Comparison of ENCODE assay signal across 17 cellular contexts in the genomic region with DNA sequence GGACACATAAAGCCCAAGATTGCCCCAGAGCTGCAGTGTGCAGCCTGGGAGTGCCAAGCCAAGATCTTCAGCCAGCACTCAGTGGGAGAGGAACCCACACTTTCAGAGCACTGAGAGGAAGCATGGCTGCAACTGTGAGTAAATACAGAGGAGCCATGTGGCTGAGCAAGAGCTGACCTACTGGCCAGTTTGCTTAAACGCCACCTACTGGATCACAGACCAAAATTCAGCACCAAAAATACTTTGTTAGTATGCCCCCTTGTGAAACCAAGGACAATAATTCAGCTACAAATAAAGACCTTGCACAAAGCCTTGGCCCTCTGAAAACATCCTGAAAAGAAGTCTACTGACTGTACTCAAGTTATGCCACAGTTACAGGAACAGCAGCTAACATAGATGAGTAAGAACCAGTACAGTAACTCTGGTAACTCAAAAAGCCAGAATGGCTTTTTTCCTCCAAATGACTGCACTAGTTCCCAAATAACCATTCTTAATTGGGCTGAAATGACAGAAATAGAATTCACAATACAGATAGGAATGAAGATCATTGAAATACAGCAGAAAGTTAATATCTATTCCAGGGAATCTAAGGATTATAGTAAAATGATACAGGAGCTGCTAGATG. TPM values are rescaled to one million over a fixed set of nuclear protein-coding genes. Genes with fewer than 3 reads are reported as not detected.
DNase-seq lines count a peak whose midpoint lies in the region; ATAC-seq, FAIRE-seq and TF ChIP-seq lines count a peak whose summit lies in the region.
"Had no signal": no experiment of that assay in that cellular context is flagged by ENCODE, and none has a peak within 500 bp of the region (broad histone marks: within the 10 kb centered on the region; RNA-seq: fewer than 3 reads in every experiment).

No MANE protein-coding gene starts in this region.

- no peaks in the 10 kb centered on the region for H3F3A ChIP-seq in SU-DHL-6 (ENCODE audit: insufficient read depth)

- H3K79me2 ChIP-seq in SU-DHL-6 (ENCODE audit: insufficient read depth, low read length): no peaks in the 10 kb centered on the region

- no peaks in the 10 kb centered on the region for H4K20me1 ChIP-seq in SU-DHL-6 (ENCODE audit: low read depth, low read length)

- H3K4me1 ChIP-seq in lower lobe of right lung: no peaks in the 10 kb centered on the region

- intact Hi-C loops in lower lobe of right lung (cut with DNase I): no loop called here

- H3K27me3 ChIP-seq in SU-DHL-6 (ENCODE audit: low read length): no peaks in the 10 kb centered on the region
- H3K27me3 ChIP-seq in lower lobe of right lung (ENCODE audit: low read depth): no peaks in the 10 kb centered on the region
- H3K27me3 ChIP-seq: brain microvascular endothelial cell had no signal

- DNase-seq in CMK (ENCODE audit: low read depth): peak; percentile 0
- DNase-seq in NAMALWA (ENCODE audit: low spot score): peak; percentile 51
- DNase-seq in NCI-H1417 treated with DMSO at 0.1 percent for 48 hours (lab: John Stamatoyannopoulos, UW): no peak
- no peak for DNase-seq in HuH-7.5 (ENCODE audit: low spot score)
- no peak for DNase-seq in frontal cortex (ENCODE audit: low spot score in 2 of 2)
- DNase-seq in lower lobe of right lung: no peak
- DNase-seq: activated B cell treated with CpG ODN at 0.5 μM for 24 hours; activated CD8-positive, alpha-beta memory T cell treated with anti-CD3 and anti-CD28 coated beads, Interleukin-2, amount 50 U/mL, for 4 hours; brain microvascular endothelial cell; GF-D8; NCI-H524 treated with DMSO at 0.1 percent for 48 hours; Right ventricle myocardium superior had no signal

- H3K9me2 ChIP-seq in SU-DHL-6 (replicated peaks; ENCODE audit: insufficient read depth, low read length): no peaks in the 10 kb centered on the region; the same call in 1 of the 2 replicates

- peak overlapping the region; percentile 24 for H2AFZ ChIP-seq in SU-DHL-6 (ENCODE audit: low read depth, low read length, severe bottlenecking)

- H3K4me2 ChIP-seq in SU-DHL-6 (ENCODE audit: low read depth, low read length, poor library complexity, severe bottlenecking): no peak overlapping the region

- H3K4me3 ChIP-seq in GM12875 (ENCODE audit: low read depth, low read length) (no peak overlapping the region), SU-DHL-6 (ENCODE audit: insufficient read depth, low read length, poor library complexity, severe bottlenecking) (no peak overlapping the region), lower lobe of right lung (no peak overlapping the region)
- H3K4me3 ChIP-seq: lung had no signal

- H3K9ac ChIP-seq in SU-DHL-6 (ENCODE audit: low read length): no peak overlapping the region

- no peak for ATAC-seq in lower lobe of right lung
- ATAC-seq: natural killer cell treated with Interleukin-12 subunit alpha and Interleukin-12 subunit beta and Interleukin-15 and Interleukin-18, amount 100 ng/mL, for 72 hours had no signal

- FAIRE-seq in frontal cortex (lab: Jason Lieb, UNC): no peak

- H3K36me3 ChIP-seq in SU-DHL-6 (ENCODE audit: low read length) (no peaks in the 10 kb centered on the region), lower lobe of right lung (no peaks in the 10 kb centered on the region)
- H3K36me3 ChIP-seq: brain microvascular endothelial cell had no signal

- H3K27ac ChIP-seq in SU-DHL-6 (ENCODE audit: low read depth, low read length): no peak overlapping the region
- no peak overlapping the region for H3K27ac ChIP-seq in lower lobe of right lung
- H3K27ac ChIP-seq: brain microvascular endothelial cell had no signal

- TF ChIP-seq CTCF in GM12875 (IDR thresholded peaks at IDR 0.05; ENCODE audit: borderline replicate concordance, insufficient read depth, low read depth, low read length) (0 out of 2 replicates have a peak, but pooled peaks have one; percentile 9), SU-DHL-6 (IDR thresholded peaks at IDR 0.05; ENCODE audit: insufficient read depth, low read length, poor library complexity, severe bottlenecking) (peak; percentile 42), lower lobe of right lung (IDR thresholded peaks at IDR 0.05) (no peak)

- H3K9me3 ChIP-seq in SU-DHL-6 (ENCODE audit: insufficient read depth, low read length) (no peaks in the 10 kb centered on the region), lower lobe of right lung (no peaks in the 10 kb centered on the region)

RNA-seq across cellular contexts. Expression of gene OR4A15, which starts 10.1 kb away (rescaled TPM):
- total RNA-seq in frontal cortex (not detected), lower lobe of right lung (not detected)
- total RNA-seq: activated B cell treated with CpG ODN at 0.5 μM for 24 hours; lung; natural killer cell treated with Interleukin-12 subunit alpha and Interleukin-12 subunit beta and Interleukin-15 and Interleukin-18, amount 100 ng/mL, for 72 hours; Right ventricle myocardium superior; urinary bladder had no signal

RNA-seq across cellular contexts. Expression of gene OR4A16, which starts 14.7 kb away (rescaled TPM):
- not detected for total RNA-seq in frontal cortex
- total RNA-seq in lower lobe of right lung: not detected
- total RNA-seq: activated B cell treated with CpG ODN at 0.5 μM for 24 hours; lung; natural killer cell treated with Interleukin-12 subunit alpha and Interleukin-12 subunit beta and Interleukin-15 and Interleukin-18, amount 100 ng/mL, for 72 hours; Right ventricle myocardium superior; urinary bladder had no signal

Comparison
In these comparisons a context has a peak if more than half of its experiments do, and no peak if none do; other contexts are left out.
1. DNase-seq: peak in CMK (single experiment) and NAMALWA (single experiment); none in NCI-H1417 treated with DMSO at 0.1 percent for 48 hours (single experiment), HuH-7.5 (single experiment), frontal cortex (0 of 2) and lower lobe of right lung (single experiment).